8 cellular contexts compared by ENCODE assay signal in the genomic region with DNA sequence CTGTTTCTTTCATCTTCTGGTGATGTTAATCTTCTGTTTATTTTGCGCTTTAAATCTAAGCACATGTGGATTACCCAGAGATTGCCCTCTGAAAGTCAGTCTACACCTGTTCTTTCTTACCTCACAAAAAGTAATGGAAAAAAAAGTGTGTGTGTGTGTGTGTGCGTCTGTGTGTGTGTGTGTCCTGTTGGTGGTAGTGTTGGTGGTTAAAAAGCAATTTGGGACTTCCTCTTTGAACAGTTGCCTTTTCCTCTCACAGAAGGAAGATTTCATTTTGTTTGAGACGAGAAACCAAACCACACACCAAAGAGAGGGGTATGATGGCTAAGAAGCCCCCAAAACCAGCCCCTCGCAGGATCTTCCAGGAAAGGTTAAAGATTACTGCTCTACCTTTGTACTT. TPM values are rescaled to one million over a fixed set of nuclear protein-coding genes. Genes with fewer than 3 reads are reported as not detected.
A peak's percentile ranks its signal among the peaks of the same experiment; 100 is the strongest.
DNase-seq lines count a peak whose midpoint lies in the region; ATAC-seq and TF ChIP-seq lines count a peak whose summit lies in the region.

A gene with protein sequence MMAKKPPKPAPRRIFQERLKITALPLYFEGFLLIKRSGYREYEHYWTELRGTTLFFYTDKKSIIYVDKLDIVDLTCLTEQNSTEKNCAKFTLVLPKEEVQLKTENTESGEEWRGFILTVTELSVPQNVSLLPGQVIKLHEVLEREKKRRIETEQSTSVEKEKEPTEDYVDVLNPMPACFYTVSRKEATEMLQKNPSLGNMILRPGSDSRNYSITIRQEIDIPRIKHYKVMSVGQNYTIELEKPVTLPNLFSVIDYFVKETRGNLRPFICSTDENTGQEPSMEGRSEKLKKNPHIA (plus strand): TSS at position 235 of the 400 bp plus-strand sequence. CDS start 83 bp downstream, at position 318.

- H3K36me3 Mint-ChIP-seq in CD14-positive monocyte (no peaks in the 10 kb centered on the region), activated B cell treated with CpG ODN at 0.5 μM for 24 hours (ENCODE audit: low read depth) (peaks cover 27% of the 10 kb centered on the region)

- H3K4me3 Mint-ChIP-seq in CD14-positive monocyte = peak within 1 kb of the TSS; percentile 80 to 95
- H3K4me3 Mint-ChIP-seq in activated B cell treated with CpG ODN at 0.5 μM for 24 hours = peak within 1 kb of the TSS; percentile 98

- H3K9me3 Mint-ChIP-seq in CD14-positive monocyte (peaks cover 0 to 6% (median 3%) of the 10 kb centered on the region in 7 donors), activated B cell treated with CpG ODN at 0.5 μM for 24 hours (no peaks in the 10 kb centered on the region)

- intact Hi-C loops in CD14-positive monocyte (cut with micrococcal nuclease) = no loop called here
- intact Hi-C loops in activated B cell treated with CpG ODN at 0.5 μM for 24 hours (cut with micrococcal nuclease) = loop anchor here (1.0 kb wide), 5 partner anchors 8 to 23 kb away; a partner anchor contains a TSS

- POLR2A ChIA-PET in activated B cell treated with CpG ODN at 0.5 μM for 24 hours (lab: Charles Lee) = interaction anchor here (0.7 to 1.4 kb wide), 7 partner anchors 8 to 143 kb away, joined by 4 to 8 read pairs (median 6); a partner anchor contains a TSS

- H3K27me3 Mint-ChIP-seq in CD14-positive monocyte (ENCODE audit: low read depth in 3 of 3) (peaks cover 0 to 1% (median 0%) of the 10 kb centered on the region in 3 donors), activated B cell treated with CpG ODN at 0.5 μM for 24 hours (no peaks in the 10 kb centered on the region)

- CTCF ChIA-PET in activated B cell treated with CpG ODN at 0.5 μM for 24 hours (lab: Charles Lee) = interaction anchor here (1.7 kb wide), 1 partner anchor 23 kb away, joined by 6 read pairs; no protein-coding TSS in a partner anchor

- no peak for TF ChIP-seq CTCF in CD14-positive monocyte (IDR thresholded peaks at IDR 0.05)
- no peak for TF ChIP-seq CTCF in activated B cell treated with CpG ODN at 0.5 μM for 24 hours (IDR thresholded peaks at IDR 0.05)

- H3K4me1 Mint-ChIP-seq in CD14-positive monocyte (peaks cover 30% of the 10 kb centered on the region), activated B cell treated with CpG ODN at 0.5 μM for 24 hours (peaks cover 76% of the 10 kb centered on the region)

- ATAC-seq in GM19035 (IDR thresholded peaks at IDR 0.05; ENCODE audit: unreplicated experiment) (peak; percentile 59), HG03196 (IDR thresholded peaks at IDR 0.05; ENCODE audit: unreplicated experiment) (peak; percentile 45), activated B cell treated with CpG ODN at 0.5 μM for 24 hours (ENCODE audit: low read depth) (peak; percentile 80)

- H3K27ac Mint-ChIP-seq in CD14-positive monocyte (peak within 1 kb of the TSS in 6 of 7 donors; percentile 63 to 94 (median 77)), activated B cell treated with CpG ODN at 0.5 μM for 24 hours (peak within 1 kb of the TSS; percentile 99)

- no peak for DNase-seq in CD14-positive monocyte (ENCODE audit: low spot score)
- DNase-seq in activated B cell treated with CpG ODN at 0.5 μM for 24 hours = peak; percentile 27
- no peak for DNase-seq in NCI-H2227 (lab: John Stamatoyannopoulos, UW; ENCODE audit: unreplicated experiment)
- DNase-seq in SK-N-DZ (ENCODE audit: low spot score) = no peak
- no peak for DNase-seq in NCI-H1436 treated with DMSO at 0.1 percent for 48 hours (lab: John Stamatoyannopoulos, UW)
- no peak for DNase-seq in NCI-H2029 treated with DMSO at 0.1 percent for 48 hours (lab: John Stamatoyannopoulos, UW)

RNA-seq across cellular contexts. Expression of the gene that starts here (rescaled TPM):
- polyA plus RNA-seq in CD14-positive monocyte = under 1 TPM in 1 of 2 donors, not detected in 1; 0.14 TPM
- 46.4 and 50.3 TPM in 2 replicates for total RNA-seq in activated B cell treated with CpG ODN at 0.5 μM for 24 hours
- not detected in 2 replicates for polyA plus RNA-seq in SK-N-DZ (2014; cell fraction: cytosol; rRNA removed)
- not detected in 2 replicates for polyA plus RNA-seq in SK-N-DZ (2014; cell fraction: nucleus; rRNA removed)
